In the genomic region with DNA sequence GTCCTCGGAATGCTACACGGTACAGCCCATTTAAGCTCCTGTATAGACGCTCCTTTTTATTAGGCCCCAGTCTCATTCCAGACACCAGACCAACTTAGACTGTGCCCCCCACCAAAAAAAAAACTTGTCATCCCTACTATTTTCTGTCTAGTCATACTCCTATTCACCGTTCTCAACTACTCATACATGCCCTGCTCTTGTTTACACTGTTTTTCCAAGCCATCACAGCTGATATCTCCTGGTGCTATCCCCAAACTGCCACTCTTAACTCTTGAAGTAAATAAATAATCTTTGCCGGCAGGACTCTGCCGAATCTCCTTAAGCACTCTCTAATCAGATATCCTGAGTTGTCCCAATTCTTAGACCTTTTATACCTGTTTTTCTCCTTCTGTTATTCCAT, we compare ENCODE assay signal across 4 cellular contexts.
DNase-seq lines count a peak whose midpoint lies in the region; ATAC-seq, FAIRE-seq and TF ChIP-seq lines count a peak whose summit lies in the region.
"Not testable (repeated sequence)": the region's sequence is repeated elsewhere in the genome, so short reads cannot be mapped to it uniquely, and the experiment has no call there.

No MANE protein-coding gene starts in this region.

- POLR2A ChIA-PET in WTC11 (lab: Charles Lee); K562 (lab: Yijun Ruan, JAX): not testable (repeated sequence)

- H3K4me1 Mint-ChIP-seq in GM23338 (peaks cover 66% of the 10 kb centered on the region), WTC11 (peaks cover 82% of the 10 kb centered on the region), nephron progenitor cell (peaks cover 35% of the 10 kb centered on the region)

- H3K27ac Mint-ChIP-seq in GM23338 (peak overlapping the region; percentile 90), WTC11 (peak overlapping the region; percentile 58), nephron progenitor cell (peak overlapping the region; percentile 96)

- not testable (repeated sequence) for TF ChIP-seq RAD21 in K562 (CRISPR knock-in tag; conservative IDR thresholded peaks at IDR 0.05 in 1 of 2, IDR thresholded peaks at IDR 0.05 in 1 of 2)

- peaks cover 14% of the 10 kb centered on the region; the same call in 1 of the 2 replicates for H3F3A ChIP-seq in GM23338 (replicated peaks; ENCODE audit: low read depth)

- intact Hi-C loops in K562 (cut with micrococcal nuclease): not testable (repeated sequence)

- H3K9me2 ChIP-seq in GM23338 (ENCODE audit: insufficient read depth): not testable (repeated sequence)

- H3K4me1 ChIP-seq in GM23338 (ENCODE audit: insufficient read depth) (peaks cover 20% of the 10 kb centered on the region), K562 (replicated peaks in 1 of 2; ENCODE audit: control insufficient read depth in 2 of 2, insufficient read depth in 2 of 2, low read length in 2 of 2) (peaks cover 0 to 16% of the 10 kb centered on the region in 2 experiments; a peak in 3 of 5 replicates)

- H3K27me3 Mint-ChIP-seq in GM23338 (ENCODE audit: insufficient read depth, low read depth, poor library complexity); WTC11 (ENCODE audit: low read depth); nephron progenitor cell (ENCODE audit: low read depth, poor library complexity): not testable (repeated sequence)

- not testable (repeated sequence) for H3K4me3 Mint-ChIP-seq in GM23338, nephron progenitor cell
- peak overlapping the region; percentile 44 for H3K4me3 Mint-ChIP-seq in WTC11

- not testable (repeated sequence) for BruUV-seq in K562 (replicated peaks; lab: Mats Ljungman, UMichigan)

- CTCF ChIA-PET in WTC11 (lab: Charles Lee); K562 (lab: Yijun Ruan, JAX; ENCODE audit: low intra/inter-chr PET ratio): not testable (repeated sequence)

- H3K9me3 ChIP-seq in K562 (replicated peaks; ENCODE audit: control insufficient read depth, insufficient read depth, low read depth, low read length): not testable (repeated sequence)

- TF ChIP-seq CTCF in GM23338 (conservative IDR thresholded peaks at IDR 0.05; ENCODE audit: low read depth in 2 of 2); WTC11 (IDR thresholded peaks at IDR 0.05); K562 (IDR thresholded peaks at IDR 0.05 in 2 of 3, conservative IDR thresholded peaks at IDR 0.05 in 1 of 3; ENCODE audit: insufficient read depth in 2 of 3, low read depth in 1 of 3, low read length in 3 of 3); nephron progenitor cell (IDR thresholded peaks at IDR 0.05): not testable (repeated sequence)

- ATAC-seq in GM23338, WTC11, K562: not testable (repeated sequence)

- peak overlapping the region; percentile 81; the same call in 1 of the 2 replicates for H3K27ac ChIP-seq in GM23338 (ENCODE audit: low read depth)
- not testable (repeated sequence) for H3K27ac ChIP-seq in K562 (ENCODE audit: extremely low read depth, low read depth, low read length)

- H4K20me1 ChIP-seq in GM23338 (replicated peaks; ENCODE audit: insufficient read depth); K562 (replicated peaks; ENCODE audit: control insufficient read depth, insufficient read depth, low read length): not testable (repeated sequence)

- not testable (repeated sequence) for H2AFZ ChIP-seq in GM23338; K562 (ENCODE audit: low read depth, low read length)

- not testable (repeated sequence) for TF ChIP-seq POLR2A in K562 (conservative IDR thresholded peaks at IDR 0.05)

- H3K4me2 ChIP-seq in GM23338; K562 (ENCODE audit: insufficient read depth, low read length): not testable (repeated sequence)

- H3K36me3 Mint-ChIP-seq in GM23338 (ENCODE audit: low read depth) (peaks cover 41% of the 10 kb centered on the region), WTC11 (peaks cover 67% of the 10 kb centered on the region), nephron progenitor cell (ENCODE audit: low read depth) (peaks cover 12% of the 10 kb centered on the region)

- H3K9me1 ChIP-seq in K562 (ENCODE audit: control insufficient read depth, insufficient read depth, low read length): not testable (repeated sequence)

- 3% methylated on average over 4 of the region's 6 CpGs for WGBS in K562 (ENCODE audit: insufficient coverage, low coverage, missing lambda C conversion rate)

- not testable (repeated sequence) for TF ChIP-seq EP300 in K562 (IDR thresholded peaks at IDR 0.05; ENCODE audit: low read length)

- not testable (repeated sequence) for H3K4me3 ChIP-seq in GM23338, K562

- FAIRE-seq in K562 (lab: Jason Lieb, UNC): not testable (repeated sequence)

- peaks cover 20% of the 10 kb centered on the region for H3K36me3 ChIP-seq in GM23338 (ENCODE audit: insufficient read depth)
- not testable (repeated sequence) for H3K36me3 ChIP-seq in K562 (ENCODE audit: control insufficient read depth, insufficient read depth, low read length)

- in situ Hi-C loops in K562 (cut with MboI): not testable (repeated sequence)

- DNase-seq in GM23338 (ENCODE audit: low spot score); WTC11 (ENCODE audit: low spot score); K562 (ENCODE audit: extremely low read depth in 1 of 4, low spot score in 3 of 4); nephron progenitor cell: not testable (repeated sequence)

- H3K9ac ChIP-seq in K562 (ENCODE audit: insufficient read depth in 1 of 2, low read depth in 2 of 2, low read length in 2 of 2): not testable (repeated sequence)

- H3K27me3 ChIP-seq in GM23338 (ENCODE audit: insufficient read depth); K562 (ENCODE audit: control insufficient read depth in 2 of 2, insufficient read depth in 2 of 2, low read length in 2 of 2): not testable (repeated sequence)

- H3K79me2 ChIP-seq in GM23338 (replicated peaks; ENCODE audit: insufficient read depth): peaks cover 17% of the 10 kb centered on the region
- not testable (repeated sequence) for H3K79me2 ChIP-seq in K562 (ENCODE audit: control insufficient read depth, insufficient read depth, low read length)

- not testable (repeated sequence) for H3K9me3 Mint-ChIP-seq in GM23338, nephron progenitor cell
- peaks cover 39% of the 10 kb centered on the region for H3K9me3 Mint-ChIP-seq in WTC11

TF ChIP-seq in K562, 482 proteins besides CTCF, POLR2A, EP300 and RAD21:
- peak; percentile 63 for TF ChIP-seq ZNF316 (IDR thresholded peaks at IDR 0.05)
- peak; percentile 75 for TF ChIP-seq MAFG (tag; conservative IDR thresholded peaks at IDR 0.05)
- TF ChIP-seq ARID1B (IDR thresholded peaks at IDR 0.05): 0 out of 2 replicates have a peak, but pooled peaks have one; percentile 21
- peak; percentile 25; the same call in 1 of the 2 replicates for TF ChIP-seq C11orf30 (IDR thresholded peaks at IDR 0.05; ENCODE audit: low read depth)
- TF ChIP-seq, protein P1, sequence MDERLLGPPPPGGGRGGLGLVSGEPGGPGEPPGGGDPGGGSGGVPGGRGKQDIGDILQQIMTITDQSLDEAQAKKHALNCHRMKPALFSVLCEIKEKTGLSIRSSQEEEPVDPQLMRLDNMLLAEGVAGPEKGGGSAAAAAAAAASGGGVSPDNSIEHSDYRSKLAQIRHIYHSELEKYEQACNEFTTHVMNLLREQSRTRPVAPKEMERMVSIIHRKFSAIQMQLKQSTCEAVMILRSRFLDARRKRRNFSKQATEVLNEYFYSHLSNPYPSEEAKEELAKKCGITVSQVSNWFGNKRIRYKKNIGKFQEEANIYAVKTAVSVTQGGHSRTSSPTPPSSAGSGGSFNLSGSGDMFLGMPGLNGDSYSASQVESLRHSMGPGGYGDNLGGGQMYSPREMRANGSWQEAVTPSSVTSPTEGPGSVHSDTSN (CRISPR knock-in tag; IDR thresholded peaks at IDR 0.05; ENCODE audit: low read depth): not testable (repeated sequence)
- TF ChIP-seq, protein P1 (tag; conservative IDR thresholded peaks at IDR 0.05; ENCODE audit: low read depth): 0 out of 2 replicates have a peak, but pooled peaks have one; percentile 18
- TF ChIP-seq FOXK2 (conservative IDR thresholded peaks at IDR 0.05 in 1 of 2, IDR thresholded peaks at IDR 0.05 in 1 of 2; ENCODE audit: low read depth in 2 of 2): peak in 1 of 2 experiments; percentile 76; a peak in 2 of 4 replicates
- TF ChIP-seq PKNOX1 (IDR thresholded peaks at IDR 0.05): peak; percentile 40; the same call in 1 of the 2 replicates
